In the genomic region with DNA sequence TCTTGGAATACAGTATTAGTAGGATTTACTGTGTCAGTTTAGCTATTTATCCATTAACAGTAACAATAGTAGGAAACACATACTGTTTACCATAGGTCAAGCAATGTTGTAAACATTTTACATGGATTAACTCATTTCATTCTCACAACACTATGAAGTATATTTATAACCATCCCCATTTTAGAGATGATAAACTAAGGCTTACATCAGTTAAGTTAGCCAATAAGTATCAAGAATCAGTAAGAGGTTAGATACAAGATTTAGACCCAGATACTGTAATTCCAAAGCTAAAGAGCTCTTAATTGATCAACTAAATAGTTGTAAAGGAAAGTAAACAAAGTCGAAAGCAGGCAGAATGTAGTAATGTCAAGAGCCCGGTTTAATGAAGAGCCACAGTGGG, we compare ENCODE assay signal across 1 cellular context.
TF ChIP-seq lines count a peak whose summit lies in the region.

No MANE protein-coding gene starts in this region.

TF ChIP-seq in liver, 16 proteins besides CTCF, POLR2A, EP300 and RAD21 (continued from another document):
- TF ChIP-seq, protein P1, sequence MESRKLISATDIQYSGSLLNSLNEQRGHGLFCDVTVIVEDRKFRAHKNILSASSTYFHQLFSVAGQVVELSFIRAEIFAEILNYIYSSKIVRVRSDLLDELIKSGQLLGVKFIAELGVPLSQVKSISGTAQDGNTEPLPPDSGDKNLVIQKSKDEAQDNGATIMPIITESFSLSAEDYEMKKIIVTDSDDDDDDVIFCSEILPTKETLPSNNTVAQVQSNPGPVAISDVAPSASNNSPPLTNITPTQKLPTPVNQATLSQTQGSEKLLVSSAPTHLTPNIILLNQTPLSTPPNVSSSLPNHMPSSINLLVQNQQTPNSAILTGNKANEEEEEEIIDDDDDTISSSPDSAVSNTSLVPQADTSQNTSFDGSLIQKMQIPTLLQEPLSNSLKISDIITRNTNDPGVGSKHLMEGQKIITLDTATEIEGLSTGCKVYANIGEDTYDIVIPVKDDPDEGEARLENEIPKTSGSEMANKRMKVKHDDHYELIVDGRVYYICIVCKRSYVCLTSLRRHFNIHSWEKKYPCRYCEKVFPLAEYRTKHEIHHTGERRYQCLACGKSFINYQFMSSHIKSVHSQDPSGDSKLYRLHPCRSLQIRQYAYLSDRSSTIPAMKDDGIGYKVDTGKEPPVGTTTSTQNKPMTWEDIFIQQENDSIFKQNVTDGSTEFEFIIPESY (IDR thresholded peaks at IDR 0.05): no peak
